Comparison of ENCODE assay signal across 9 cellular contexts in the genomic region with DNA sequence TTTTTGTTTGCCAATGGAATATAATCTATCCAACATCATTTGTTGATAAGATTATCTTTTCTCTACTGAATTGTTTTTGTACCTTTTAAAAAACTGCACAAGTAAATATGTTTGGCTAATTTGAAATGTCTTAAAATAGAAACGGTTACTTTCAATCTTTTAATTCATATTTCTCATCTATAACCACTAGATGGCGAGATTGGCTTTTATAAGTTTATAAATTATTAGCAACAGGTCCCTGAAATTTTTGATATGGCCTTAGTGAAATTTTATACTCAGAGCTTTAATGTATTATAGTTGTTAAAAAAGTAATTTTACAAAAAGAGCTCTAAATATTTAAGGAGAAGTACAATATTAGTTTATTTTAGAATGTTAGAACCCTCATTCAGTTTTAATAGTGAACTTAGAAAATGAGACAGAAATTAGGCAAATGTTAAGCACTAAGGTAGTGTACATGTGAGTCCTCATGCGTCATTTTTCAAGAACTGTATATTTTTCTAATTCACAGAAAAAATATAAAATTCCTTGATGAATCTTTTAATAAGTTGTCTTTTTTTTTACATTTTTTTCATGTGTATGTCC.
DNase-seq lines count a peak whose midpoint lies in the region; ATAC-seq and TF ChIP-seq lines count a peak whose summit lies in the region.
"Had no signal": no experiment of that assay in that cellular context is flagged by ENCODE, and none has a peak within 500 bp of the region (broad histone marks: within the 10 kb centered on the region; RNA-seq: fewer than 3 reads in every experiment).

No MANE protein-coding gene starts in this region.

- intact Hi-C loops in CD4-positive, alpha-beta T cell (cut with DNase I, micrococcal nuclease) = loop anchor here in 1 of 2 experiments (2.0 kb wide), 1 partner anchor 1411 kb away; no protein-coding TSS in a partner anchor
- intact Hi-C loops in vagina (cut with DNase I) = no loop called here
- intact Hi-C loops in activated T-helper 2 cell treated with anti-CD3 and anti-CD28 coated beads, Interferon-gamma antibody, Interleukin-2, Interleukin-4, amounts not matched to agents 10 μg/mL and 5 μg/mL and 100 μg/mL, durations not matched to agents 14 hours and 24 hours and 36 hours (cut with micrococcal nuclease) = loop anchor here (2.0 to 5.0 kb wide), 2 partner anchors 1177 to 1412 kb away; no protein-coding TSS in a partner anchor

- H3K4me3 ChIP-seq in foreskin fibroblast (ENCODE audit: low read depth in 1 of 2, low read length in 2 of 2) (no peak overlapping the region), vagina (no peak overlapping the region)

- no peaks in the 10 kb centered on the region for H3K4me1 ChIP-seq in vagina

- peak; percentile 62 for TF ChIP-seq CTCF in CD4-positive, alpha-beta T cell (IDR thresholded peaks at IDR 0.05)
- TF ChIP-seq CTCF in LNCAP (IDR thresholded peaks at IDR 0.05) = peak; percentile 42; the same call in 1 of the 2 replicates
- peak; percentile 5 for TF ChIP-seq CTCF in foreskin fibroblast (IDR thresholded peaks at IDR 0.05; ENCODE audit: low read depth, low read length)
- TF ChIP-seq CTCF in vagina (IDR thresholded peaks at IDR 0.05) = peak; percentile 11 to 45 (median 36)
- no peak for TF ChIP-seq CTCF in GM13976 (IDR thresholded peaks at IDR 0.05; ENCODE audit: borderline replicate concordance, control extremely low read depth, extremely low read depth, insufficient read depth, missing control alignments)

- H3K36me3 Mint-ChIP-seq in CD4-positive, alpha-beta T cell (ENCODE audit: low read depth) = no peaks in the 10 kb centered on the region
- no peaks in the 10 kb centered on the region for H3K36me3 Mint-ChIP-seq in activated T-helper 2 cell treated with anti-CD3 and anti-CD28 coated beads, Interferon-gamma antibody, Interleukin-2, Interleukin-4, amounts not matched to agents 10 μg/mL and 5 μg/mL and 100 μg/mL, durations not matched to agents 14 hours and 24 hours and 36 hours (ENCODE audit: low read depth)

- H3K4me3 Mint-ChIP-seq in CD4-positive, alpha-beta T cell = no peak overlapping the region
- H3K4me3 Mint-ChIP-seq in activated T-helper 2 cell treated with anti-CD3 and anti-CD28 coated beads, Interferon-gamma antibody, Interleukin-2, Interleukin-4, amounts not matched to agents 10 μg/mL and 5 μg/mL and 100 μg/mL, durations not matched to agents 14 hours and 24 hours and 36 hours (ENCODE audit: low read depth) = no peak overlapping the region
- H3K4me3 Mint-ChIP-seq: central memory CD8-positive, alpha-beta T cell had no signal

- peaks cover 15% of the 10 kb centered on the region for H3K27me3 ChIP-seq in CD4-positive, alpha-beta T cell (ENCODE audit: control insufficient read depth, insufficient read depth, low read length)
- no peaks in the 10 kb centered on the region for H3K27me3 ChIP-seq in vagina

- H3K27ac ChIP-seq in CD4-positive, alpha-beta T cell (ENCODE audit: low read depth, low read length) = no peak overlapping the region
- no peak overlapping the region for H3K27ac ChIP-seq in vagina

- no peak for ATAC-seq in CD4-positive, alpha-beta T cell (ENCODE audit: poor library complexity)
- ATAC-seq in HG02759 (IDR thresholded peaks at IDR 0.05; ENCODE audit: unreplicated experiment) = no peak

- CTCF ChIA-PET in CD4-positive, alpha-beta T cell (lab: Charles Lee) = interaction anchor here (2.1 kb wide), 1 partner anchor 10 kb away, joined by 5 read pairs; no protein-coding TSS in a partner anchor

- no peak overlapping the region for H3K27ac Mint-ChIP-seq in CD4-positive, alpha-beta T cell
- no peak overlapping the region for H3K27ac Mint-ChIP-seq in activated T-helper 2 cell treated with anti-CD3 and anti-CD28 coated beads, Interferon-gamma antibody, Interleukin-2, Interleukin-4, amounts not matched to agents 10 μg/mL and 5 μg/mL and 100 μg/mL, durations not matched to agents 14 hours and 24 hours and 36 hours

- in situ Hi-C loops in GM13976 (cut with MboI; ENCODE audit: low sequenced_read_pairs, unreplicated experiment) = loop anchor here (25.0 kb wide), 2 partner anchors 1182 to 1407 kb away; no protein-coding TSS in a partner anchor

- no peaks in the 10 kb centered on the region for H3K36me3 ChIP-seq in vagina

- peaks cover 16% of the 10 kb centered on the region for H3K27me3 Mint-ChIP-seq in CD4-positive, alpha-beta T cell
- H3K27me3 Mint-ChIP-seq in activated T-helper 2 cell treated with anti-CD3 and anti-CD28 coated beads, Interferon-gamma antibody, Interleukin-2, Interleukin-4, amounts not matched to agents 10 μg/mL and 5 μg/mL and 100 μg/mL, durations not matched to agents 14 hours and 24 hours and 36 hours (ENCODE audit: low read depth) = no peaks in the 10 kb centered on the region

- H3K9me3 Mint-ChIP-seq in CD4-positive, alpha-beta T cell = no peaks in the 10 kb centered on the region
- no peaks in the 10 kb centered on the region for H3K9me3 Mint-ChIP-seq in activated T-helper 2 cell treated with anti-CD3 and anti-CD28 coated beads, Interferon-gamma antibody, Interleukin-2, Interleukin-4, amounts not matched to agents 10 μg/mL and 5 μg/mL and 100 μg/mL, durations not matched to agents 14 hours and 24 hours and 36 hours
- H3K9me3 Mint-ChIP-seq: central memory CD8-positive, alpha-beta T cell had no signal

- no peaks in the 10 kb centered on the region for H3K4me1 Mint-ChIP-seq in CD4-positive, alpha-beta T cell (ENCODE audit: low read depth)
- no peaks in the 10 kb centered on the region for H3K4me1 Mint-ChIP-seq in activated T-helper 2 cell treated with anti-CD3 and anti-CD28 coated beads, Interferon-gamma antibody, Interleukin-2, Interleukin-4, amounts not matched to agents 10 μg/mL and 5 μg/mL and 100 μg/mL, durations not matched to agents 14 hours and 24 hours and 36 hours (ENCODE audit: low read depth)
- H3K4me1 Mint-ChIP-seq: central memory CD8-positive, alpha-beta T cell had no signal

- POLR2A ChIA-PET in CD4-positive, alpha-beta T cell (lab: Charles Lee) = no interaction called here

- TF ChIP-seq POLR2A in vagina (IDR thresholded peaks at IDR 0.05) = no peak

- DNase-seq in CD4-positive, alpha-beta T cell = no peak
- DNase-seq in SK-N-DZ (ENCODE audit: low spot score) = peak; percentile 23
- DNase-seq in foreskin fibroblast = peak in 1 of 2 donors; percentile 44
- DNase-seq in vagina (ENCODE audit: extremely low spot score in 2 of 2) = no peak
- DNase-seq in activated T-helper 2 cell treated with anti-CD3 and anti-CD28 coated beads, Interferon-gamma antibody, Interleukin-2, Interleukin-4, amounts not matched to agents 10 μg/mL and 5 μg/mL and 100 μg/mL, durations not matched to agents 14 hours and 24 hours and 36 hours (ENCODE audit: low spot score) = no peak
- DNase-seq in GM13976 (ENCODE audit: low spot score) = no peak

- H3K9me3 ChIP-seq in CD4-positive, alpha-beta T cell (ENCODE audit: control insufficient read depth, low read length) = no peaks in the 10 kb centered on the region
- no peaks in the 10 kb centered on the region for H3K9me3 ChIP-seq in vagina
